ENCODE assay signal across 8 cellular contexts in genomic region chr7:140403878-140404564, GRCh38. TPM values are rescaled to one million over a fixed set of nuclear protein-coding genes. Genes with fewer than 3 reads are reported as not detected.
DNase-seq lines count a peak whose midpoint lies in the region; ATAC-seq, FAIRE-seq and TF ChIP-seq lines count a peak whose summit lies in the region.

RAB19 (plus strand) TSS chr7:140404058; CDS start chr7:140407647, 3,589 bp downstream.

- no peaks in the 10 kb centered on the region for H4K20me1 ChIP-seq in Loucy (ENCODE audit: insufficient read depth, low read length, poor library complexity, severe bottlenecking)
- H4K20me1 ChIP-seq in endothelial cell of umbilical vein (replicated peaks; ENCODE audit: control insufficient read depth, extremely low read depth, insufficient read depth, low read length), result no peaks in the 10 kb centered on the region
- no peaks in the 10 kb centered on the region for H4K20me1 ChIP-seq in osteoblast (ENCODE audit: insufficient read depth, low read length)

- peaks cover 13 to 22% (median 18%) of the 10 kb centered on the region in 4 donors for H3K4me1 Mint-ChIP-seq in CD4-positive, alpha-beta memory T cell
- H3K4me1 Mint-ChIP-seq in activated CD8-positive, alpha-beta T cell treated with anti-CD3 and anti-CD28 coated beads, Interleukin-2, amount 10 ng/mL, durations not matched to agents 7 days and 5 days (ENCODE audit: low read depth), result peaks cover 31% of the 10 kb centered on the region

- H2AFZ ChIP-seq in Loucy (ENCODE audit: low read length) (peak within 1 kb of the TSS; percentile 89), endothelial cell of umbilical vein (ENCODE audit: low read depth, low read length) (peak within 1 kb of the TSS; percentile 54), osteoblast (ENCODE audit: low read length) (peak within 1 kb of the TSS; percentile 62)

- POLR2A ChIA-PET in CD4-positive, alpha-beta memory T cell (lab: Charles Lee; ENCODE audit: partially characterized antibody), result interaction anchor here (0.6 to 1.4 kb wide), 5 partner anchors 14 to 227 kb away, joined by 3 to 8 read pairs (median 4); partner anchors contain the start of gene MKRN1
- POLR2A ChIA-PET in activated CD8-positive, alpha-beta T cell treated with anti-CD3 and anti-CD28 coated beads, Interleukin-2, amount 10 ng/mL, durations not matched to agents 7 days and 5 days (lab: Charles Lee), result interaction anchor here (0.6 to 2.3 kb wide), 6 partner anchors 9 to 74 kb away, joined by 3 to 14 read pairs (median 4); no protein-coding TSS in a partner anchor
- POLR2A ChIA-PET in endothelial cell of umbilical vein (lab: Charles Lee), result no interaction called here

- H3K36me3 Mint-ChIP-seq in CD4-positive, alpha-beta memory T cell, result peaks cover 6 to 10% of the 10 kb centered on the region in 2 donors
- peaks cover 8% of the 10 kb centered on the region for H3K36me3 Mint-ChIP-seq in activated CD8-positive, alpha-beta T cell treated with anti-CD3 and anti-CD28 coated beads, Interleukin-2, amount 10 ng/mL, durations not matched to agents 7 days and 5 days (ENCODE audit: low read depth)

- H3K9me3 ChIP-seq in CD4-positive, alpha-beta memory T cell (ENCODE audit: control insufficient read depth in 1 of 2, low read length in 2 of 2), result no peaks in the 10 kb centered on the region
- H3K9me3 ChIP-seq in Loucy (ENCODE audit: insufficient read depth, low read depth, low read length) (no peaks in the 10 kb centered on the region), endothelial cell of umbilical vein (replicated peaks; ENCODE audit: control insufficient read depth, insufficient read depth, low read length) (no peaks in the 10 kb centered on the region), osteoblast (ENCODE audit: low read depth, low read length) (no peaks in the 10 kb centered on the region)

- peak within 1 kb of the TSS; percentile 63 for H3K27ac ChIP-seq in CD4-positive, alpha-beta memory T cell (ENCODE audit: low read depth, low read length)
- no peak within 1 kb of the TSS for H3K27ac ChIP-seq in endothelial cell of umbilical vein (ENCODE audit: insufficient read depth, low read depth, low read length)
- H3K27ac ChIP-seq in osteoblast (ENCODE audit: low read depth, low read length), result no peak within 1 kb of the TSS

- H3K79me2 ChIP-seq in Loucy (ENCODE audit: insufficient read depth, low read length) (no peaks in the 10 kb centered on the region), endothelial cell of umbilical vein (ENCODE audit: control insufficient read depth, insufficient read depth, low read length) (no peaks in the 10 kb centered on the region), osteoblast (ENCODE audit: insufficient read depth, low read length) (no peaks in the 10 kb centered on the region)

- H3K4me3 ChIP-seq in CD4-positive, alpha-beta memory T cell (ENCODE audit: low read length in 2 of 2), result peak within 1 kb of the TSS; percentile 74 to 92
- peak within 1 kb of the TSS; percentile 67 for H3K4me3 ChIP-seq in Loucy (ENCODE audit: low read length, poor library complexity, severe bottlenecking)
- peak within 1 kb of the TSS in 2 of 3 experiments; percentile 2 to 24 for H3K4me3 ChIP-seq in endothelial cell of umbilical vein (replicated peaks in 1 of 3; ENCODE audit: insufficient read depth in 1 of 3, low read depth in 1 of 3, low read length in 3 of 3)
- H3K4me3 ChIP-seq in osteoblast (ENCODE audit: insufficient read depth, low read length), result peak within 1 kb of the TSS; percentile 60

- H3K9me3 Mint-ChIP-seq in CD4-positive, alpha-beta memory T cell, result no peaks in the 10 kb centered on the region
- no peaks in the 10 kb centered on the region for H3K9me3 Mint-ChIP-seq in activated CD8-positive, alpha-beta T cell treated with anti-CD3 and anti-CD28 coated beads, Interleukin-2, amount 10 ng/mL, durations not matched to agents 7 days and 5 days (ENCODE audit: insufficient read depth)

- no peaks in the 10 kb centered on the region for H3K9me1 ChIP-seq in endothelial cell of umbilical vein (replicated peaks; ENCODE audit: control insufficient read depth, extremely low read depth, insufficient read depth, low read length)

- CTCF ChIA-PET in CD4-positive, alpha-beta memory T cell (lab: Charles Lee; ENCODE audit: partially characterized antibody), result no interaction called here
- CTCF ChIA-PET in activated CD8-positive, alpha-beta T cell treated with anti-CD3 and anti-CD28 coated beads, Interleukin-2, amount 10 ng/mL, durations not matched to agents 7 days and 5 days (lab: Charles Lee), result interaction anchor here (1.0 to 1.6 kb wide), 4 partner anchors 9 to 73 kb away, joined by 3 to 5 read pairs (median 4); no protein-coding TSS in a partner anchor
- CTCF ChIA-PET in endothelial cell of umbilical vein (lab: Charles Lee), result no interaction called here

- BruUV-seq in endothelial cell of umbilical vein (replicated peaks; lab: Mats Ljungman, UMichigan), result no TSS peak

- no peak for TF ChIP-seq POLR2A in endothelial cell of umbilical vein (IDR thresholded peaks at IDR 0.05; ENCODE audit: low read depth, low read length)

- no peaks in the 10 kb centered on the region for H3F3A ChIP-seq in Loucy (ENCODE audit: low read depth)

- H3K27ac Mint-ChIP-seq in CD4-positive, alpha-beta memory T cell, result peak within 1 kb of the TSS; percentile 89 to 99 (median 96)
- H3K27ac Mint-ChIP-seq in activated CD8-positive, alpha-beta T cell treated with anti-CD3 and anti-CD28 coated beads, Interleukin-2, amount 10 ng/mL, durations not matched to agents 7 days and 5 days, result peak within 1 kb of the TSS; percentile 94

- H3K36me3 ChIP-seq in CD4-positive, alpha-beta memory T cell (ENCODE audit: insufficient read depth, low read length), result no peaks in the 10 kb centered on the region
- H3K36me3 ChIP-seq in Loucy (ENCODE audit: insufficient read depth, low read length) (no peaks in the 10 kb centered on the region), endothelial cell of umbilical vein (ENCODE audit: control insufficient read depth in 2 of 2, extremely low read depth in 1 of 2, insufficient read depth in 2 of 2, low read length in 2 of 2) (no peaks in the 10 kb centered on the region), osteoblast (ENCODE audit: insufficient read depth, low read length) (no peaks in the 10 kb centered on the region)

- no peaks in the 10 kb centered on the region for H3K27me3 ChIP-seq in CD4-positive, alpha-beta memory T cell (ENCODE audit: insufficient read depth, low read length)
- no peaks in the 10 kb centered on the region for H3K27me3 ChIP-seq in Loucy (ENCODE audit: insufficient read depth, low read length, poor library complexity, severe bottlenecking)
- peaks cover 11 to 14% of the 10 kb centered on the region in 2 experiments for H3K27me3 ChIP-seq in endothelial cell of umbilical vein (ENCODE audit: control insufficient read depth in 2 of 2, insufficient read depth in 2 of 2, low read length in 2 of 2)
- H3K27me3 ChIP-seq in osteoblast (ENCODE audit: insufficient read depth, low read length), result peaks cover 18% of the 10 kb centered on the region

- no peaks in the 10 kb centered on the region for H3K9me2 ChIP-seq in Loucy (replicated peaks; ENCODE audit: low read depth, low read length)

- H3K9ac ChIP-seq in Loucy (ENCODE audit: low read depth, low read length, poor library complexity, severe bottlenecking) (no peak within 1 kb of the TSS), endothelial cell of umbilical vein (replicated peaks; ENCODE audit: extremely low read depth, insufficient read depth, low read length) (no peak within 1 kb of the TSS)

- H3K4me2 ChIP-seq in Loucy (ENCODE audit: low read depth, low read length, poor library complexity, severe bottlenecking), result peak within 1 kb of the TSS; percentile 72
- peak within 1 kb of the TSS; percentile 22 for H3K4me2 ChIP-seq in endothelial cell of umbilical vein (ENCODE audit: insufficient read depth, low read length)
- peak within 1 kb of the TSS; percentile 72 for H3K4me2 ChIP-seq in osteoblast (ENCODE audit: insufficient read depth, low read length)

- no peaks in the 10 kb centered on the region for H3K27me3 Mint-ChIP-seq in CD4-positive, alpha-beta memory T cell
- no peaks in the 10 kb centered on the region for H3K27me3 Mint-ChIP-seq in activated CD8-positive, alpha-beta T cell treated with anti-CD3 and anti-CD28 coated beads, Interleukin-2, amount 10 ng/mL, durations not matched to agents 7 days and 5 days (ENCODE audit: low read depth)

- ATAC-seq in activated CD8-positive, alpha-beta T cell treated with anti-CD3 and anti-CD28 coated beads, Interleukin-2, amount 10 ng/mL, durations not matched to agents 7 days and 5 days, result peak; percentile 89
- ATAC-seq in GM19455 (IDR thresholded peaks at IDR 0.05; ENCODE audit: unreplicated experiment) (no peak), GM18873 (IDR thresholded peaks at IDR 0.05; ENCODE audit: low FRiP score, unreplicated experiment) (no peak)

- peak; percentile 42 to 52 (median 50) for DNase-seq in CD4-positive, alpha-beta memory T cell
- peak; percentile 69 for DNase-seq in activated CD8-positive, alpha-beta T cell treated with anti-CD3 and anti-CD28 coated beads, Interleukin-2, amount 10 ng/mL, durations not matched to agents 7 days and 5 days
- DNase-seq in endothelial cell of umbilical vein (ENCODE audit: low read depth, low spot score), result no peak
- no peak for DNase-seq in osteoblast (ENCODE audit: insufficient read length, low spot score, missing footprints)
- DNase-seq in KG1 (lab: John Stamatoyannopoulos, UW), result no peak

- no peak for FAIRE-seq in endothelial cell of umbilical vein (lab: Jason Lieb, UNC)

- TF ChIP-seq CTCF in Loucy (conservative IDR thresholded peaks at IDR 0.05; ENCODE audit: low read length) (no peak), endothelial cell of umbilical vein (IDR thresholded peaks at IDR 0.05; ENCODE audit: extremely low read depth in 1 of 2, insufficient read depth in 1 of 2, low read depth in 1 of 2, low read length in 2 of 2) (no peak), osteoblast (IDR thresholded peaks at IDR 0.05; ENCODE audit: extremely low read depth, low read depth, low read length) (no peak)

- H3K4me3 Mint-ChIP-seq in CD4-positive, alpha-beta memory T cell, result peak within 1 kb of the TSS; percentile 94 to 99 (median 98)
- H3K4me3 Mint-ChIP-seq in activated CD8-positive, alpha-beta T cell treated with anti-CD3 and anti-CD28 coated beads, Interleukin-2, amount 10 ng/mL, durations not matched to agents 7 days and 5 days, result peak within 1 kb of the TSS; percentile 88

- peaks cover 8% of the 10 kb centered on the region for H3K4me1 ChIP-seq in CD4-positive, alpha-beta memory T cell (ENCODE audit: insufficient read depth, low read length)
- H3K4me1 ChIP-seq in Loucy (ENCODE audit: insufficient read depth, low read length, poor library complexity, severe bottlenecking) (peaks cover 2% of the 10 kb centered on the region), endothelial cell of umbilical vein (ENCODE audit: control insufficient read depth, extremely low read depth, insufficient read depth, low read length) (peaks cover 11% of the 10 kb centered on the region), osteoblast (ENCODE audit: insufficient read depth, low read length) (peaks cover 5% of the 10 kb centered on the region)

- dilution Hi-C loops in endothelial cell of umbilical vein (cut with MboI; ENCODE audit: extremely low pct_ligation_motif_present, low sequenced_read_pairs), result no loop called here

- intact Hi-C loops in CD4-positive, alpha-beta memory T cell (cut with micrococcal nuclease), result loop anchor here (2.0 to 10.0 kb wide), 2 partner anchors 75 to 611 kb away; partner anchors contain the start of genes MKRN1 and MRPS33
- intact Hi-C loops in endothelial cell of umbilical vein (cut with micrococcal nuclease), result no loop called here

RNA-seq across cellular contexts. Expression of gene RAB19, which starts in this region (rescaled TPM):
- 1 to 10 TPM; 2.5 to 3.2 TPM for total RNA-seq in CD4-positive, alpha-beta memory T cell
- polyA plus RNA-seq in CD4-positive, alpha-beta memory T cell, result 1 to 10 TPM; 1.6 to 2.1 TPM
- total RNA-seq in activated CD8-positive, alpha-beta T cell treated with anti-CD3 and anti-CD28 coated beads, Interleukin-2, amount 10 ng/mL, durations not matched to agents 7 days and 5 days, result 1 to 10 TPM; 7.2 to 7.3 TPM
- total RNA-seq in endothelial cell of umbilical vein (not detected in 2 replicates), osteoblast (not detected in 2 replicates)
- polyA plus RNA-seq in endothelial cell of umbilical vein, result not detected in 2 replicates
- polyA plus RNA-seq in endothelial cell of umbilical vein (2011; cell fraction: cytosol; rRNA removed), result 0.08 TPM in 1 of 2 replicates, not detected in the other
- polyA plus RNA-seq in endothelial cell of umbilical vein (2011; cell fraction: nucleus; rRNA removed), result not detected in 2 replicates
- polyA plus RNA-seq in endothelial cell of umbilical vein (2012), result not detected in 2 replicates
- not detected in 2 replicates for polyA minus RNA-seq in endothelial cell of umbilical vein
- polyA minus RNA-seq in endothelial cell of umbilical vein (2011; cell fraction: cytosol; rRNA and poly(A)+ RNA removed), result not detected
- polyA minus RNA-seq in endothelial cell of umbilical vein (2011; cell fraction: nucleus; rRNA and poly(A)+ RNA removed), result not detected in 2 replicates

Comparison
In these comparisons a context has a peak if more than half of its experiments do, and no peak if none do; other contexts are left out.
1. DNase-seq: peak in CD4-positive, alpha-beta memory T cell (5 of 5) and activated CD8-positive, alpha-beta T cell treated with anti-CD3 and anti-CD28 coated beads, Interleukin-2, amount 10 ng/mL, durations not matched to agents 7 days and 5 days (single experiment); none in endothelial cell of umbilical vein (single experiment), osteoblast (single experiment) and KG1 (single experiment).
2. H3K4me3 ChIP-seq: peak in every context shown above with its lines; median percentile 83 in CD4-positive, alpha-beta memory T cell; 67 in Loucy; 60 in osteoblast; 13 in endothelial cell of umbilical vein.
3. H3K4me2 ChIP-seq: peak in every context shown above with its lines; median percentile 72 in Loucy; 72 in osteoblast; 22 in endothelial cell of umbilical vein.
4. Peak in every context shown above with its lines, with median percentiles within 50 percentile points of each other: H2AFZ ChIP-seq.